ENCODE assay signal across 1 cellular context in the genomic region with DNA sequence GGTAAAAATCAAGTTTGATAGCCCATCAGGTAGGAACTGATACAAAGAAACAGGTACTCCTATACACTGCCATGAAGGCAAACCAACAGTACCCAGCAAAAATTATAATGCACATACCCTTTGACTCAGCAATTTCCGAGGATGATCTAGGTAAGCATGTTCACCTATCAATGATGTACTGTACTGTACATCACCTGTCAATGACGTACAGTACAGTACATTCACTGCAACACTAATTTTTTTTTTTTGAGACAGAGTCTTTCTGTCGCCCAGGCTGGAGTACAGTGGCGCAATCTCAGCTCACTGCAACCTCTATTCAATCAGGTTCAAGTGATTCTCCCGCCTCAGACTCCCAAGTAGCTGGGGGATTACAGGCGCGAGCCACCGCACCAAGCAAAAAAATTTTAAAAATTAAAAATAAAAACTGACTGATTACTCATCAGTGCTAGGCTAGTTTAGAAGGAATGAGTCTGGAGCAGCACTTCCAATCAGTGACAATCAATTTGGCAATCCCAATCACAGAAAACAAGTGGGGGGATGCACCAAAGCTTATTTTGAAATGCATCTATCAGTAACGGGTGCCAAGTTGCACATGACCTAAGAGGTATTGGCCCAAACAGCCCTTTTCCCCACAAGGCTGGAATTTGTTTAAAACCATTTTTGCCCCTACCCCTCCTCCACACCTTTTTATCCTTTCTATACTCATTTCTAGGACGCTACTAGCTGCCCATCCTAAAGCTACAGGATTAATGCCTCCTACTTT.
TF ChIP-seq lines count a peak whose summit lies in the region.

No MANE protein-coding gene starts in this region.

TF ChIP-seq in HEK293T, 16 proteins besides CTCF, POLR2A, EP300 and RAD21 (continued from another document):
- TF ChIP-seq, protein P1, sequence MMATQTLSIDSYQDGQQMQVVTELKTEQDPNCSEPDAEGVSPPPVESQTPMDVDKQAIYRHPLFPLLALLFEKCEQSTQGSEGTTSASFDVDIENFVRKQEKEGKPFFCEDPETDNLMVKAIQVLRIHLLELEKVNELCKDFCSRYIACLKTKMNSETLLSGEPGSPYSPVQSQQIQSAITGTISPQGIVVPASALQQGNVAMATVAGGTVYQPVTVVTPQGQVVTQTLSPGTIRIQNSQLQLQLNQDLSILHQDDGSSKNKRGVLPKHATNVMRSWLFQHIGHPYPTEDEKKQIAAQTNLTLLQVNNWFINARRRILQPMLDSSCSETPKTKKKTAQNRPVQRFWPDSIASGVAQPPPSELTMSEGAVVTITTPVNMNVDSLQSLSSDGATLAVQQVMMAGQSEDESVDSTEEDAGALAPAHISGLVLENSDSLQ (IDR thresholded peaks at IDR 0.05), result no peak
- TF ChIP-seq ZNF384 (IDR thresholded peaks at IDR 0.05) (no peak), SP1 (IDR thresholded peaks at IDR 0.05) (no peak), ARNT (IDR thresholded peaks at IDR 0.05) (no peak), FOXA1 (IDR thresholded peaks at IDR 0.05) (no peak), FOXM1 (IDR thresholded peaks at IDR 0.05; ENCODE audit: borderline replicate concordance) (no peak)
